In the genomic region with DNA sequence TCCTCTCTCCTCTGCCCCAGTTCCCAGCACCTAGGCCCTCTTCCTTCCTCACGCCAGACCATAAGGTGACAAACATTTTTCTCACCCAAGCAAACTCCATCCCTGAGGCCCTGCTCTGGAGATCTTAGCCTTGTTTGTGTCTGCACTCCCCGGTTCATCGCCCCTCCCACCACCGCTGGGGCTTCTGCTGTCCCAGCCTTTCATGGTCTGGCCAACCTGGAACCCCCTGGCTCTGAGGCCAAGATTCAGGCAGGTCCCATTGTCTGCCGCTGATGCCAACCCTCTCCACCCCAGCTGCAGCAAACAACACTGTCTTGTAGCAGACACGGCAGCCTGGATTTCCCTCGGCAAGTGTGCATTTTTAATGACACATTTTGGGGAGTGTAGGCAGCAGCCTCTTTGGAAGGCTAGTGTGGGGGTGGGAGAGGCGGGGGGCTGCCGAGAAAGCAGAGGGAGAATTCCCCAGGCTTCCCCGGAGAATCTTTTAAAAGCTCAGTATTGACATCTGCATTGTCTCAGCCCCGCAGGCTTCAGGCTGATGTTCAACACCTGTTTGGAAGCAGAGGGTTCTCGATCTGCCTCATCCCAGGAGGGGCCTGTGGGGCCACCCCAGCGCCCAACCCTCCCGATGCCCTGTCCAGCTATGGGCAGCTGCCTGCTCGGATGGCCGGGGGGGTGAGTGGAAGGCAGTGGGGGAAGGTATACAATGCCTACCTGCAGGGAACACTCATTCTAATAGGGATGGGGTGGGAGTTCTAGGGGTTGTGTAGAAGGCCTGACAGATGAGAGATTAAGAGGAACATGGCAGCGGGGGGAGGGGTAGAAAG, we compare ENCODE assay signal across 21 cellular contexts. TPM values are rescaled to one million over a fixed set of nuclear protein-coding genes. Genes with fewer than 3 reads are reported as not detected.
A peak's percentile ranks its signal among the peaks of the same experiment; 100 is the strongest.
DNase-seq lines count a peak whose midpoint lies in the region; ATAC-seq lines count a peak whose summit lies in the region.
"Had no signal": no experiment of that assay in that cellular context is flagged by ENCODE, and none has a peak within 500 bp of the region (broad histone marks: within the 10 kb centered on the region; RNA-seq: fewer than 3 reads in every experiment).

No MANE protein-coding gene starts in this region.

- peak overlapping the region; percentile 67 for H3K27ac ChIP-seq in substantia nigra (ENCODE audit: low read depth, low read length, poor library complexity, severe bottlenecking)
- H3K27ac ChIP-seq: right atrium auricular region had no signal

- no peaks in the 10 kb centered on the region for H3K36me3 Mint-ChIP-seq in T-helper 17 cell (ENCODE audit: low read depth)
- H3K36me3 Mint-ChIP-seq: CD4-positive, alpha-beta memory T cell; T-cell had no signal

- peaks cover 16% of the 10 kb centered on the region for H3K27me3 Mint-ChIP-seq in T-helper 17 cell
- H3K27me3 Mint-ChIP-seq: activated CD4-positive, alpha-beta T cell treated with anti-CD3 and anti-CD28 coated beads for 36 hours; CD4-positive, alpha-beta memory T cell had no signal

- DNase-seq in NCI-H1092 treated with DMSO at 0.1 percent for 48 hours (lab: John Stamatoyannopoulos, UW) (peak; percentile 58), T-helper 17 cell (no peak), left kidney (ENCODE audit: low read depth, low spot score) (peak; percentile 58), substantia nigra (lab: John Stamatoyannopoulos, UW) (peak in 1 of 49 donors; percentile 36), HUDEP-2 (lab: John Stamatoyannopoulos, UW; ENCODE audit: unreplicated experiment in 76 of 76) (no peak), pons (ENCODE audit: low spot score) (no peak), NCI-H1436 treated with DMSO at 0.1 percent for 48 hours (lab: John Stamatoyannopoulos, UW) (no peak)
- DNase-seq: activated CD4-positive, alpha-beta T cell treated with anti-CD3 and anti-CD28 coated beads for 36 hours; activated naive CD4-positive, alpha-beta T cell treated with Interleukin-2 at 50 U/mL for 16 hours; activated T-cell treated with anti-CD3 and anti-CD28 coated beads, Interleukin-2, amount 50 U/mL, for 4 hours; amniotic stem cell; CD4-positive, alpha-beta memory T cell; DMS 273 treated with DMSO at 0.1 percent for 48 hours; MM.1S; mucosa of descending colon; NCI-H2171 treated with DMSO at 0.1 percent for 48 hours; NCI-H524 treated with DMSO at 0.1 percent for 48 hours; T-cell had no signal

- no peak overlapping the region for H3K4me3 Mint-ChIP-seq in T-helper 17 cell
- H3K4me3 Mint-ChIP-seq: activated CD4-positive, alpha-beta T cell treated with anti-CD3 and anti-CD28 coated beads for 36 hours; activated T-cell treated with anti-CD3 and anti-CD28 coated beads, Interleukin-2, amount 50 U/mL, for 4 hours; dendritic cell treated with granulocyte-macrophage colony-stimulating factor and Interleukin-4, amounts not matched to agents 40 ng/mL and 50 ng/mL, for 4 days; T-cell had no signal

- peak overlapping the region; percentile 53 for H3K27ac Mint-ChIP-seq in T-helper 17 cell
- H3K27ac Mint-ChIP-seq: activated CD4-positive, alpha-beta T cell treated with anti-CD3 and anti-CD28 coated beads for 36 hours; dendritic cell treated with granulocyte-macrophage colony-stimulating factor and Interleukin-4, amounts not matched to agents 40 ng/mL and 50 ng/mL, for 4 days; T-cell had no signal

- no peak for ATAC-seq in T-helper 17 cell
- no peak for ATAC-seq in HG03342 (IDR thresholded peaks at IDR 0.05; ENCODE audit: unreplicated experiment)
- ATAC-seq: activated CD4-positive, alpha-beta T cell treated with anti-CD3 and anti-CD28 coated beads for 36 hours; activated T-cell treated with anti-CD3 and anti-CD28 coated beads, Interleukin-2, amount 50 U/mL, for 4 hours; mucosa of descending colon; T-cell had no signal

- peaks cover 33% of the 10 kb centered on the region for H3K4me1 Mint-ChIP-seq in T-helper 17 cell

- no peaks in the 10 kb centered on the region for H3K9me3 ChIP-seq in T-helper 17 cell (ENCODE audit: control insufficient read depth, low read length, poor library complexity, severe bottlenecking)
- H3K9me3 ChIP-seq: mucosa of descending colon, right atrium auricular region had no signal

RNA-seq across cellular contexts. Expression of a gene that starts 41.6 kb away (rescaled TPM):
- 1 to 10 TPM; 5.2 to 5.3 TPM for total RNA-seq in T-helper 17 cell

Comparison
In these comparisons a context has a peak if more than half of its experiments do, and no peak if none do; other contexts are left out.
1. DNase-seq: peak in NCI-H1092 treated with DMSO at 0.1 percent for 48 hours (single experiment) and left kidney (single experiment); none in T-helper 17 cell (0 of 3), HUDEP-2 (0 of 76), pons (single experiment) and NCI-H1436 treated with DMSO at 0.1 percent for 48 hours (single experiment).